ENCODE assay signal across 8 cellular contexts in the genomic region with DNA sequence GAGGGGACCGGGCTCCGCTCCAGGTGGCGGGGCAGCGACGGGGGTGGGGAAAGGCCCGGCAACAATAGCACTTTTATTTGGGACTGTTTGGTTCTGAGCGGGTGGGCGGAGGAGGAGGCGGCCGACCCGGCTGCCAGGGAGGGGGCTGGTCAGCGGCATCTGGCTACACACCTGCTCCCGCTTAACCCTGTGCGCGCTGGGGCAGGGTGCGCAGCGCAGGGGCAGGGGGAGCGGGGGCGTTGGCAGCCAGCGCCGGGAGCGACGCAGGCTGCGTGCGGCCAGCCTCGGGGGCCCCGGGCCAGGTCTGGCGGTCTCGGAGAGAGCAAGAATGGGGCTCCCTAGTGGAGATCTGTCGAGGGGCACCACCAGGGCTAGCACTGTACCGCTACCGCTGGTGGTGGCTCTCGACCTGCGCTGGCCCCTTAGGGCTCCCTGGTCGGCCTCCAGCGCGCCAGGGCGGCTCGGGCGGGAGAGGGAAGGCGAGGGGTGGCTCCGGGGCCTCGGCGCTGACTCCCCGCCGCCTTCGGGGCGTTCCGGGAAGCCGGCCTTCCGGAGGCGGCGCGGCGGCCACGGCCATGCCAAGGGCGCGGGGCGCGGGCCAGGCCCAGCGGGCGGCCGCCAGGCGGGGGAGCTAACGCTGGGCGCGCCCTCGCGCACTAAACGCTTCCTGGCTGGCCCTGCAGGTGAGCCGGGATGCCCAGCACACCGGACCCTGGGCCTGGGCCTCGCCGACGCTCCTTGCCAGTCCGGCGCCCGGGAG.
A peak's percentile ranks its signal among the peaks of the same experiment; 100 is the strongest.
DNase-seq lines count a peak whose midpoint lies in the region; ATAC-seq and TF ChIP-seq lines count a peak whose summit lies in the region.

No MANE protein-coding gene starts in this region.

- H3K36me3 ChIP-seq in MG63 (no peaks in the 10 kb centered on the region), psoas muscle (ENCODE audit: insufficient read depth in 1 of 2, low read depth in 1 of 2) (no peaks in the 10 kb centered on the region)

- H3K27me3 ChIP-seq in MG63, result no peaks in the 10 kb centered on the region
- H3K27me3 ChIP-seq in psoas muscle (ENCODE audit: insufficient read depth in 3 of 3, low read length in 2 of 3), result peaks cover 0 to 15% (median 0%) of the 10 kb centered on the region in 3 donors

- peaks cover 6% of the 10 kb centered on the region for H3K4me1 Mint-ChIP-seq in activated T-helper 17 cell treated with anti-CD3 and anti-CD28 coated beads, Interleukin-2, amount 50 U/mL, for 72 hours

- H3K27ac Mint-ChIP-seq in activated T-helper 17 cell treated with anti-CD3 and anti-CD28 coated beads, Interleukin-2, amount 50 U/mL, for 72 hours, result no peak overlapping the region

- peaks cover 5% of the 10 kb centered on the region for H3K27me3 Mint-ChIP-seq in activated T-helper 17 cell treated with anti-CD3 and anti-CD28 coated beads, Interleukin-2, amount 50 U/mL, for 72 hours

- peak overlapping the region; percentile 78 for H3K4me3 Mint-ChIP-seq in activated T-helper 17 cell treated with anti-CD3 and anti-CD28 coated beads, Interleukin-2, amount 50 U/mL, for 72 hours

- peak overlapping the region; percentile 27; the same call in 1 of the 2 replicates for H3K4me3 ChIP-seq in MG63
- H3K4me3 ChIP-seq in psoas muscle, result peak overlapping the region; percentile 70

- intact Hi-C loops in left ventricle myocardium superior (cut with micrococcal nuclease) (no loop called here), psoas muscle (cut with DNase I) (no loop called here)

- peak; percentile 55 for ATAC-seq in activated T-helper 17 cell treated with anti-CD3 and anti-CD28 coated beads, Interleukin-2, amount 50 U/mL, for 72 hours (replicated peaks)
- ATAC-seq in left ventricle myocardium superior (peak; percentile 87), psoas muscle (peak; percentile 70 to 89 (median 81)), HG03095 (IDR thresholded peaks at IDR 0.05; ENCODE audit: unreplicated experiment) (no peak), GM19455 (IDR thresholded peaks at IDR 0.05; ENCODE audit: unreplicated experiment) (no peak), HG03460 (IDR thresholded peaks at IDR 0.05; ENCODE audit: unreplicated experiment) (no peak)

- H3K9me3 Mint-ChIP-seq in activated T-helper 17 cell treated with anti-CD3 and anti-CD28 coated beads, Interleukin-2, amount 50 U/mL, for 72 hours, result no peaks in the 10 kb centered on the region

- DNase-seq in EH (ENCODE audit: low read depth) (peak; percentile 40), MG63 (peak; percentile 64), left ventricle myocardium superior (peak; percentile 76), psoas muscle (peak; percentile 64 to 74)

- H3K36me3 Mint-ChIP-seq in activated T-helper 17 cell treated with anti-CD3 and anti-CD28 coated beads, Interleukin-2, amount 50 U/mL, for 72 hours (ENCODE audit: low read depth), result no peaks in the 10 kb centered on the region

- TF ChIP-seq CTCF in psoas muscle (IDR thresholded peaks at IDR 0.05), result peak; percentile 16

- peaks cover 12% of the 10 kb centered on the region for H3K4me1 ChIP-seq in psoas muscle

- H3K27ac ChIP-seq in psoas muscle, result no peak overlapping the region

- H3K9me3 ChIP-seq in MG63, result no peaks in the 10 kb centered on the region
- no peaks in the 10 kb centered on the region for H3K9me3 ChIP-seq in psoas muscle

- WGBS in psoas muscle, 3 donors, result 1 to 3% (median 2%) methylated on average over 43 to 78 of the region's 78 CpGs

Comparison
In these comparisons a context has a peak if more than half of its experiments do, and no peak if none do; other contexts are left out.
1. ATAC-seq: peak in activated T-helper 17 cell treated with anti-CD3 and anti-CD28 coated beads, Interleukin-2, amount 50 U/mL, for 72 hours (single experiment), left ventricle myocardium superior (single experiment) and psoas muscle (4 of 4); none in HG03095 (single experiment), GM19455 (single experiment) and HG03460 (single experiment).
2. Peak in every context shown above with its lines, with median percentiles within 50 percentile points of each other: DNase-seq.